Comparison of ENCODE assay signal across 1 cellular context in the genomic region with DNA sequence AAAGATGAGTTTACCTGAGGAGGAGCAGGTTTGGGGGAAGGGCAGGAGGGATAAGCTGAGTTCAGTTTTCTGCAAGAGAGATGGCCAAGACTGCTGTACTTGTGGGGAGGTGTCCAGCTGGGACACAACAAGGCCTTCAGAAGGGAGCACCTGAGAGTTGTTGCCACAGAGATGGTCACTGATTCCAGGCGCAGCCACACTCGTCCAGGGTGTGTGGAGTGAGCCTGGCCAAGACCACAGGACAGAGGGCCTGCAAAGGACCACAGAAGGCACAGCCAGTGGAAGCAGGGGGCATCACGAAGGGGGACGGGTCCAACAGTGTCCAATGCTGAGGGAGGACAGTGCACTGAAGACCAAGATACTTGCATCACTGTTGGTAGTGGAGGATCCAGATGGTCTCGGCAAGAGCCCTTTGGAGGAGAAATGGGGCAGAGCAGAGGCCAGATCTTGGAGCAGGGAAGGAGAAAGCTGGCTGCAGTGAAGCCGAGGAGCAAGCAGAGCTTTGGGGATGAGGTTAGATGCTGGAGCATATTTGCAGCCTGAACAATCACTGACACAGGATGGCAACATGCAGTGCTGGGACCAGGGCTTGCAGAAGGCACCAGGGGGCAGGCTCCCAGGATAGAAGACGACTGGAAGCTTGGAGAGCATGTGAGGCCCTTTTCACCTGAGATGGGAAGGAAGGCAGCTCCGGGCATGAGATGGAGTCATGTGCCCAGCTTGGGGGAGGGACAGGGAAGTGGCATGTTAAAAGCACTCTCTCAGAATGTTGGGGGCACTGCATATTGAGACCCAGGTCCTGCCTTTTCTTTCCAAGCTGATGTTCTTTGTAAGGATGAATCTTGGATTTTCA.
TF ChIP-seq lines count a peak whose summit lies in the region.

No MANE protein-coding gene starts in this region.

TF ChIP-seq in WTC11, 78 proteins besides CTCF, POLR2A, EP300 and RAD21 (continued from another document):
- no peak for TF ChIP-seq AR (CRISPR knock-in tag; IDR thresholded peaks at IDR 0.05)
- TF ChIP-seq TCF7 (CRISPR knock-in tag; IDR thresholded peaks at IDR 0.05; ENCODE audit: low read depth), result no peak
- TF ChIP-seq FOXK1 (CRISPR knock-in tag; IDR thresholded peaks at IDR 0.05), result no peak
- TF ChIP-seq FOXJ3 (CRISPR knock-in tag; IDR thresholded peaks at IDR 0.05; ENCODE audit: borderline replicate concordance), result no peak
- TF ChIP-seq E2F1 (CRISPR knock-in tag; IDR thresholded peaks at IDR 0.05), result no peak
- TF ChIP-seq TP53 (CRISPR knock-in tag; IDR thresholded peaks at IDR 0.05), result no peak
- no peak for TF ChIP-seq NFE2L1 (CRISPR knock-in tag; IDR thresholded peaks at IDR 0.05)
- TF ChIP-seq NFATC4 (CRISPR knock-in tag; IDR thresholded peaks at IDR 0.05), result no peak
- TF ChIP-seq JUN (CRISPR knock-in tag; IDR thresholded peaks at IDR 0.05), result no peak
- no peak for TF ChIP-seq ATF1 (CRISPR knock-in tag; IDR thresholded peaks at IDR 0.05)
